In the genomic region with DNA sequence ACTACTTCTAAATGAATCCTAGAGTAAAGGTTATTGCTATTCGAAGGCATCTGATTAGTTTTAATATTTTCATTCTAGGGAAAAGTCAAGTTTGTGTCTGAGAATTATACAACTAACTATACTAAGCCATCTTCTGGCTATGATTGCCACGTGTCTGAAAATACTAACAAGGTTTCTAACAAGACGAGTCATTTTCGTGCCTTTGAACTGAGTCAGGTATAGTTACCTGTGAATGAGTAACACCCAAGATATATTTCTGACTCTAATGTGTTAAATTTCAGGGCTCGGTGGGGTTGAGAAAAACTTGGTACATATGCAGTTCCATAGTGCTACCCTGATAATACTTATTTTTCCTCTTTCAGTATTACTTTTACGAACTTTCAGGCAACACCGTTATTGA, we compare ENCODE assay signal across 30 cellular contexts.
"Had no signal": no experiment of that assay in that cellular context is flagged by ENCODE, and none has a peak within 500 bp of the region (broad histone marks: within the 10 kb centered on the region; RNA-seq: fewer than 3 reads in every experiment).

No MANE protein-coding gene starts in this region.

- ATAC-seq: effector memory CD8-positive, alpha-beta T cell; heart right ventricle; mucosa of descending colon; natural killer cell treated with Interleukin-12 subunit alpha and Interleukin-12 subunit beta and Interleukin-15 and Interleukin-18, amount 100 ng/mL, for 72 hours; sciatic nerve; stimulated activated effector memory CD8-positive, alpha-beta T cell treated with anti-CD3 and anti-CD28 coated beads, Interleukin-12 subunit alpha, Interleukin-12 subunit beta, amount 100 ng/mL, for 72 hours; upper lobe of right lung had no signal

- H3K4me1 Mint-ChIP-seq: brain had no signal

- H3K4me3 Mint-ChIP-seq: activated CD4-positive, alpha-beta memory T cell treated with anti-CD3 and anti-CD28 coated beads, Interleukin-2, amount 10 ng/mL, durations not matched to agents 7 days and 5 days; activated CD4-positive, alpha-beta T cell treated with anti-CD3 and anti-CD28 coated beads, Interleukin-2, amount 10 ng/mL, durations not matched to agents 7 days and 5 days; activated naive CD4-positive, alpha-beta T cell treated with anti-CD3 and anti-CD28 coated beads, Interleukin-2, amount 10 ng/mL, durations not matched to agents 7 days and 5 days; activated naive CD8-positive, alpha-beta T cell treated with anti-CD3 and anti-CD28 coated beads, Interleukin-2, amount 10 ng/mL, durations not matched to agents 7 days and 5 days; activated T-cell treated with anti-CD3 and anti-CD28 coated beads, Interleukin-2, amount 50 U/mL, for 24 hours; brain; effector memory CD8-positive, alpha-beta T cell; natural killer cell treated with Interleukin-12 subunit alpha and Interleukin-12 subunit beta and Interleukin-15 and Interleukin-18, amount 100 ng/mL, for 72 hours; stimulated activated effector memory CD8-positive, alpha-beta T cell treated with anti-CD3 and anti-CD28 coated beads, Interleukin-12 subunit alpha, Interleukin-12 subunit beta, amount 100 ng/mL, for 72 hours; T-helper 2 cell treated with Interferon-gamma antibody and Interleukin-4, amounts not matched to agents 5 μg/mL and 100 μg/mL, for 36 hours had no signal

- H3K36me3 ChIP-seq: thyroid gland had no signal

- H3K4me3 ChIP-seq: ascending aorta, esophagus muscularis mucosa, heart right ventricle, left ventricle myocardium inferior, lung, mucosa of descending colon, skin epidermis, stomach, thyroid gland, upper lobe of right lung had no signal

- H3K27ac Mint-ChIP-seq: activated CD4-positive, alpha-beta memory T cell treated with anti-CD3 and anti-CD28 coated beads, Interleukin-2, amount 10 ng/mL, durations not matched to agents 7 days and 5 days; activated CD4-positive, alpha-beta T cell treated with anti-CD3 and anti-CD28 coated beads, Interleukin-2, amount 10 ng/mL, durations not matched to agents 7 days and 5 days; activated naive CD4-positive, alpha-beta T cell treated with anti-CD3 and anti-CD28 coated beads, Interleukin-2, amount 10 ng/mL, durations not matched to agents 7 days and 5 days; activated naive CD8-positive, alpha-beta T cell treated with anti-CD3 and anti-CD28 coated beads, Interleukin-2, amount 10 ng/mL, durations not matched to agents 7 days and 5 days; brain; natural killer cell treated with Interleukin-12 subunit alpha and Interleukin-12 subunit beta and Interleukin-15 and Interleukin-18, amount 100 ng/mL, for 72 hours; stimulated activated effector memory CD8-positive, alpha-beta T cell treated with anti-CD3 and anti-CD28 coated beads, Interleukin-12 subunit alpha, Interleukin-12 subunit beta, amount 100 ng/mL, for 72 hours; T-helper 2 cell treated with Interferon-gamma antibody and Interleukin-4, amounts not matched to agents 5 μg/mL and 100 μg/mL, for 36 hours had no signal

- H3K27me3 Mint-ChIP-seq: activated CD4-positive, alpha-beta memory T cell treated with anti-CD3 and anti-CD28 coated beads, Interleukin-2, amount 10 ng/mL, durations not matched to agents 7 days and 5 days; activated CD4-positive, alpha-beta T cell treated with anti-CD3 and anti-CD28 coated beads, Interleukin-2, amount 10 ng/mL, durations not matched to agents 7 days and 5 days; activated naive CD4-positive, alpha-beta T cell treated with anti-CD3 and anti-CD28 coated beads, Interleukin-2, amount 10 ng/mL, durations not matched to agents 7 days and 5 days; activated naive CD8-positive, alpha-beta T cell treated with anti-CD3 and anti-CD28 coated beads, Interleukin-2, amount 10 ng/mL, durations not matched to agents 7 days and 5 days; activated T-cell treated with anti-CD3 and anti-CD28 coated beads, Interleukin-2, amount 50 U/mL, for 24 hours; brain; effector memory CD8-positive, alpha-beta T cell; natural killer cell treated with Interleukin-12 subunit alpha and Interleukin-12 subunit beta and Interleukin-15 and Interleukin-18, amount 100 ng/mL, for 72 hours had no signal

- H3K4me1 ChIP-seq: ascending aorta, esophagus muscularis mucosa, heart right ventricle, left ventricle myocardium inferior, upper lobe of right lung had no signal

- H3K9me3 ChIP-seq: ascending aorta, esophagus muscularis mucosa, heart right ventricle, left ventricle myocardium inferior, mucosa of descending colon, stomach, thyroid gland, upper lobe of right lung had no signal

- H3K27me3 ChIP-seq: ascending aorta, esophagus muscularis mucosa, heart right ventricle, stomach, thyroid gland, upper lobe of right lung had no signal

- H3K27ac ChIP-seq: ascending aorta, esophagus muscularis mucosa, heart right ventricle, left ventricle myocardium inferior, skin epidermis, stomach, thyroid gland, upper lobe of right lung, VCaP had no signal

- DNase-seq: activated CD4-positive, alpha-beta memory T cell treated with anti-CD3 and anti-CD28 coated beads, Interleukin-2, amount 10 ng/mL, durations not matched to agents 7 days and 5 days; activated CD4-positive, alpha-beta T cell treated with anti-CD3 and anti-CD28 coated beads, Interleukin-2, amount 10 ng/mL, durations not matched to agents 7 days and 5 days; activated CD8-positive, alpha-beta memory T cell treated with anti-CD3 and anti-CD28 coated beads, Interleukin-2, amount 50 U/mL, for 48 hours; activated gamma-delta T cell; activated naive CD4-positive, alpha-beta T cell treated with anti-CD3 and anti-CD28 coated beads, Interleukin-2, amount 10 ng/mL, durations not matched to agents 7 days and 5 days; activated naive CD8-positive, alpha-beta T cell treated with anti-CD3 and anti-CD28 coated beads, Interleukin-2, amount 10 ng/mL, durations not matched to agents 7 days and 5 days; activated T-cell treated with anti-CD3 and anti-CD28 coated beads, Interleukin-2, amount 50 U/mL, for 24 hours; caudate nucleus; cortex of kidney; effector memory CD8-positive, alpha-beta T cell; foreskin melanocyte; heart right ventricle; left ventricle myocardium inferior; mucosa of descending colon; posterior cingulate gyrus; stimulated activated CD4-positive, alpha-beta T cell treated with anti-CD3 and anti-CD28 coated beads, Interleukin-4, amount 100 ng/mL, for 24 hours; stomach; T-helper 1 cell; thyroid gland; upper lobe of right lung had no signal

- H3K9me3 Mint-ChIP-seq: activated CD4-positive, alpha-beta memory T cell treated with anti-CD3 and anti-CD28 coated beads, Interleukin-2, amount 10 ng/mL, durations not matched to agents 7 days and 5 days; activated CD4-positive, alpha-beta T cell treated with anti-CD3 and anti-CD28 coated beads, Interleukin-2, amount 10 ng/mL, durations not matched to agents 7 days and 5 days; activated naive CD4-positive, alpha-beta T cell treated with anti-CD3 and anti-CD28 coated beads, Interleukin-2, amount 10 ng/mL, durations not matched to agents 7 days and 5 days; activated naive CD8-positive, alpha-beta T cell treated with anti-CD3 and anti-CD28 coated beads, Interleukin-2, amount 10 ng/mL, durations not matched to agents 7 days and 5 days; activated T-cell treated with anti-CD3 and anti-CD28 coated beads, Interleukin-2, amount 50 U/mL, for 24 hours; brain; effector memory CD8-positive, alpha-beta T cell; natural killer cell treated with Interleukin-12 subunit alpha and Interleukin-12 subunit beta and Interleukin-15 and Interleukin-18, amount 100 ng/mL, for 72 hours; stimulated activated effector memory CD8-positive, alpha-beta T cell treated with anti-CD3 and anti-CD28 coated beads, Interleukin-12 subunit alpha, Interleukin-12 subunit beta, amount 100 ng/mL, for 72 hours; T-helper 2 cell treated with Interferon-gamma antibody and Interleukin-4, amounts not matched to agents 5 μg/mL and 100 μg/mL, for 36 hours had no signal
